16 cellular contexts compared by ENCODE assay signal in genomic region chr12:130700492-130701401, GRCh38. TPM values are rescaled to one million over a fixed set of nuclear protein-coding genes. Genes with fewer than 3 reads are reported as not detected.
DNase-seq lines count a peak whose midpoint lies in the region; ATAC-seq and TF ChIP-seq lines count a peak whose summit lies in the region.
"Had no signal": no experiment of that assay in that cellular context is flagged by ENCODE, and none has a peak within 500 bp of the region (broad histone marks: within the 10 kb centered on the region; RNA-seq: fewer than 3 reads in every experiment).

No MANE protein-coding gene starts in this region.

- no peak for TF ChIP-seq POLR2A in thyroid gland (IDR thresholded peaks at IDR 0.05)

- H3K27me3 ChIP-seq in right atrium auricular region (no peaks in the 10 kb centered on the region), endodermal cell (ENCODE audit: control insufficient read depth, insufficient read depth, low read length, poor library complexity, severe bottlenecking) (no peaks in the 10 kb centered on the region), thyroid gland (no peaks in the 10 kb centered on the region)

- TF ChIP-seq CTCF in right atrium auricular region (IDR thresholded peaks at IDR 0.05), result no peak
- no peak for TF ChIP-seq CTCF in endodermal cell (conservative IDR thresholded peaks at IDR 0.05)
- TF ChIP-seq CTCF in osteocyte (IDR thresholded peaks at IDR 0.05), result no peak
- no peak for TF ChIP-seq CTCF in thyroid gland (IDR thresholded peaks at IDR 0.05)

- no peak overlapping the region for H3K9ac ChIP-seq in endodermal cell (ENCODE audit: extremely low read depth, low read length, poor library complexity, severe bottlenecking)

- peaks cover 6% of the 10 kb centered on the region for H3K27me3 Mint-ChIP-seq in endodermal cell (ENCODE audit: insufficient read depth)
- H3K27me3 Mint-ChIP-seq in osteocyte (ENCODE audit: unreplicated experiment), result peaks cover 6% of the 10 kb centered on the region

- H3K9me3 ChIP-seq in right atrium auricular region, result no peaks in the 10 kb centered on the region
- no peaks in the 10 kb centered on the region for H3K9me3 ChIP-seq in endodermal cell (ENCODE audit: control insufficient read depth, low read length)
- no peaks in the 10 kb centered on the region for H3K9me3 ChIP-seq in thyroid gland

- 85 to 87% methylated on average over 8 to 14 of the region's 14 CpGs for WGBS in endodermal cell (ENCODE audit: insufficient coverage in 1 of 2, insufficient read length in 1 of 2), 2 experiments
- 67 to 71% methylated on average over 14 of the region's 14 CpGs for WGBS in thyroid gland, 2 donors

- H3K36me3 ChIP-seq in right atrium auricular region (no peaks in the 10 kb centered on the region), endodermal cell (ENCODE audit: control insufficient read depth, insufficient read depth, low read length) (no peaks in the 10 kb centered on the region), thyroid gland (no peaks in the 10 kb centered on the region)

- DNase-seq in cardiac septum (ENCODE audit: low spot score) (peak; percentile 56), right atrium auricular region (ENCODE audit: low spot score) (no peak), endodermal cell (peak; percentile 39), osteocyte (ENCODE audit: extremely low spot score, unreplicated experiment) (peak; percentile 42), thyroid gland (no peak), DMS53 treated with DMSO at 0.1 percent for 48 hours (lab: John Stamatoyannopoulos, UW; ENCODE audit: unreplicated experiment) (no peak)
- DNase-seq: ACHN; CD4-positive, CD25-positive, alpha-beta regulatory T cell; GF-D8; KG1; NCI-H1105 treated with DMSO at 0.1 percent for 48 hours; NCI-H187; NCI-H510A; NCI-H82 had no signal

- ATAC-seq in HG03342 (IDR thresholded peaks at IDR 0.05; ENCODE audit: unreplicated experiment), result no peak

- no peaks in the 10 kb centered on the region for H3K4me1 ChIP-seq in right atrium auricular region
- H3K4me1 ChIP-seq in endodermal cell (ENCODE audit: control insufficient read depth, insufficient read depth, low read length), result no peaks in the 10 kb centered on the region
- H3K4me1 ChIP-seq in thyroid gland, result no peaks in the 10 kb centered on the region

- H3K4me1 Mint-ChIP-seq in endodermal cell (no peaks in the 10 kb centered on the region), osteocyte (ENCODE audit: unreplicated experiment) (no peaks in the 10 kb centered on the region)

- H3K27ac ChIP-seq in right atrium auricular region (no peak overlapping the region), endodermal cell (ENCODE audit: low read depth, low read length) (no peak overlapping the region), thyroid gland (no peak overlapping the region)

- H3K4me3 ChIP-seq in right atrium auricular region, result no peak overlapping the region
- H3K4me3 ChIP-seq in endodermal cell (ENCODE audit: low read length), result no peak overlapping the region
- no peak overlapping the region for H3K4me3 ChIP-seq in thyroid gland (replicated peaks in 1 of 3)

- intact Hi-C loops in cardiac septum (cut with DNase I), result no loop called here
- intact Hi-C loops in thyroid gland (cut with DNase I), result no loop called here

- no peak overlapping the region for H3K4me3 Mint-ChIP-seq in endodermal cell
- no peak overlapping the region for H3K4me3 Mint-ChIP-seq in osteocyte (ENCODE audit: unreplicated experiment)
- H3K4me3 Mint-ChIP-seq: CD4-positive, CD25-positive, alpha-beta regulatory T cell had no signal

- H3K27ac Mint-ChIP-seq in endodermal cell (no peak overlapping the region), osteocyte (ENCODE audit: unreplicated experiment) (no peak overlapping the region)

- no peaks in the 10 kb centered on the region for H3K36me3 Mint-ChIP-seq in endodermal cell (ENCODE audit: low read depth)
- H3K36me3 Mint-ChIP-seq in osteocyte (ENCODE audit: unreplicated experiment), result no peaks in the 10 kb centered on the region
- H3K36me3 Mint-ChIP-seq: CD4-positive, CD25-positive, alpha-beta regulatory T cell had no signal

- no peaks in the 10 kb centered on the region for H3K9me3 Mint-ChIP-seq in endodermal cell
- no peaks in the 10 kb centered on the region for H3K9me3 Mint-ChIP-seq in osteocyte (ENCODE audit: unreplicated experiment)
- H3K9me3 Mint-ChIP-seq: CD4-positive, CD25-positive, alpha-beta regulatory T cell had no signal

RNA-seq across cellular contexts. Expression of gene RIMBP2, which starts 15.4 kb away (rescaled TPM):
- total RNA-seq in cardiac septum (not detected), right atrium auricular region (under 1 TPM in 1 of 2 donors, not detected in 1; 0.04 TPM), endodermal cell (1 to 10 TPM in 1 of 2 donors, under 1 TPM in 1; 0.13 to 3.4 TPM), osteocyte (0.13 TPM in 1 of 2 replicates, not detected in the other), thyroid gland (1 to 10 TPM in 1 of 4 donors, under 1 TPM in 3; 0.11 to 2.2 (median 0.63) TPM)
- 8.4 TPM for polyA plus RNA-seq in endodermal cell (2013, experiment 1 of 2)
- 11.0 TPM for polyA plus RNA-seq in endodermal cell (2013, experiment 2 of 2)
- total RNA-seq: CD4-positive, CD25-positive, alpha-beta regulatory T cell; RPMI7951 had no signal
- polyA plus RNA-seq: CD4-positive, CD25-positive, alpha-beta regulatory T cell had no signal

Comparison
In these comparisons a context has a peak if more than half of its experiments do, and no peak if none do; other contexts are left out.
1. DNase-seq: peak in cardiac septum (single experiment), endodermal cell (single experiment) and osteocyte (single experiment); none in right atrium auricular region (single experiment), thyroid gland (0 of 2) and DMS53 treated with DMSO at 0.1 percent for 48 hours (single experiment).